ENCODE assay signal across 8 cellular contexts in the genomic region with DNA sequence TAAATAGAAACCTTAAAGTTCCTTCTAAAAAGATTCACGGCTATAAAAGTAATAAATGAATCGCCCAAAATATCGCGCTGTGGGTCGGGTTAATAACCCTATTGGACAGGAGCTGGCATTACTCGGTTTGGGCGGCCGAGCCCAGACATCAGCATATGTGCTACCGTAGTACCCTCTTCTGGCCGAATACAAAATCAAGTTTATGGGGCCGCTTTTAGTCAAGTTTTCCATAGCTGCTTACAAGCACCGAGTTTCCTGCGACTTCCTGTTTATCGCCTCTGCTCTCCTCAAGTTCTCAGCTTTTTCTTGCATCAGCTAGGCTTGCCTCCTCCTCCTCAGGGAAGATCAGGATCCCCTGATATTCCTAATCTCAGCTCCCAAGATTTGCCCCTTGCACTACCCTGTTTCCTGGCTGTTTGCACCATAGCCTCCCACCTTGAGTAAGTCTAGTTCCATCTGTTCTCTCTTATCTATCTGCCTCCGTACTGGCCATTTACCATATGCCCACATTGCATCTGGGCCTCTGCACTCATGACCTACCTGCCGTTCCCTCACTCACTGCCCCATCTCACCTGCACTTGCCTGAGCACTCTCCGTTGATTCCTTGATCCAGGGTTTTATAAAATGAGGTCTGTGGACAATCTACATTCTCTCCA. TPM values are rescaled to one million over a fixed set of nuclear protein-coding genes. Genes with fewer than 3 reads are reported as not detected.
DNase-seq lines count a peak whose midpoint lies in the region; ATAC-seq, FAIRE-seq and TF ChIP-seq lines count a peak whose summit lies in the region.

No MANE protein-coding gene starts in this region.

- peaks cover 6% of the 10 kb centered on the region for H3K36me3 ChIP-seq in endodermal cell (ENCODE audit: control insufficient read depth, insufficient read depth, low read length)

- ATAC-seq in GM21717 (IDR thresholded peaks at IDR 0.05; ENCODE audit: unreplicated experiment): peak; percentile 77

- H3K27me3 Mint-ChIP-seq in IgD-negative memory B cell (no peaks in the 10 kb centered on the region), endodermal cell (ENCODE audit: insufficient read depth) (no peaks in the 10 kb centered on the region)

- peak; percentile 60 for TF ChIP-seq CTCF in GM12865 (IDR thresholded peaks at IDR 0.05; ENCODE audit: insufficient read depth, low read depth, low read length, missing control alignments)
- TF ChIP-seq CTCF in endodermal cell (conservative IDR thresholded peaks at IDR 0.05): peak; percentile 51

- H3K9ac ChIP-seq in endodermal cell (ENCODE audit: extremely low read depth, low read length, poor library complexity, severe bottlenecking): no peak overlapping the region

- peaks cover 8% of the 10 kb centered on the region for H3K9me3 ChIP-seq in endodermal cell (ENCODE audit: control insufficient read depth, low read length)

- peak overlapping the region; percentile 65 to 91 (median 82) for H3K27ac Mint-ChIP-seq in IgD-negative memory B cell
- H3K27ac Mint-ChIP-seq in endodermal cell: no peak overlapping the region

- H3K36me3 Mint-ChIP-seq in IgD-negative memory B cell (no peaks in the 10 kb centered on the region), endodermal cell (ENCODE audit: low read depth) (peaks cover 12% of the 10 kb centered on the region)

- H3K27me3 ChIP-seq in endodermal cell (ENCODE audit: control insufficient read depth, insufficient read depth, low read length, poor library complexity, severe bottlenecking): no peaks in the 10 kb centered on the region

- H3K4me3 Mint-ChIP-seq in IgD-negative memory B cell: peak overlapping the region; percentile 78 to 94 (median 87)
- no peak overlapping the region for H3K4me3 Mint-ChIP-seq in endodermal cell

- no peak overlapping the region for H3K27ac ChIP-seq in endodermal cell (ENCODE audit: low read depth, low read length)
- H3K27ac ChIP-seq in caudate nucleus (ENCODE audit: low read depth, low read length): no peak overlapping the region

- 86 to 87% methylated on average over 16 to 17 of the region's 17 CpGs for WGBS in endodermal cell (ENCODE audit: insufficient coverage in 1 of 2, insufficient read length in 1 of 2), 2 experiments

- peak overlapping the region; percentile 55 for H3K4me3 ChIP-seq in GM12865 (ENCODE audit: low read depth, low read length)
- no peak overlapping the region for H3K4me3 ChIP-seq in endodermal cell (ENCODE audit: low read length)

- no peaks in the 10 kb centered on the region for H3K9me3 Mint-ChIP-seq in IgD-negative memory B cell
- H3K9me3 Mint-ChIP-seq in endodermal cell: peaks cover 22% of the 10 kb centered on the region

- no peaks in the 10 kb centered on the region for H3K4me1 ChIP-seq in endodermal cell (ENCODE audit: control insufficient read depth, insufficient read depth, low read length)

- peak; percentile 51 for FAIRE-seq in TTC549 (lab: Jason Lieb, UNC)

- H3K4me1 Mint-ChIP-seq in IgD-negative memory B cell: peaks cover 14 to 23% (median 20%) of the 10 kb centered on the region in 3 donors
- H3K4me1 Mint-ChIP-seq in endodermal cell: peaks cover 3% of the 10 kb centered on the region

- DNase-seq in GM12865 (ENCODE audit: low read depth) (peak; percentile 90), endodermal cell (peak; percentile 55), caudate nucleus (lab: John Stamatoyannopoulos, UW) (no peak), NK-92 (lab: John Stamatoyannopoulos, UW; ENCODE audit: unreplicated experiment) (no peak)
- DNase-seq in stimulated activated CD4-positive, alpha-beta T cell treated with anti-CD3 and anti-CD28 coated beads, TNF-alpha, amount 100 ng/mL, for 4 hours (ENCODE audit: low read depth in 3 of 3): peak in 2 of 3 experiments; percentile 13 to 31

RNA-seq across cellular contexts. Expression of gene SLC35F5, which starts 56.1 kb away (rescaled TPM):
- polyA plus RNA-seq in IgD-negative memory B cell: 7.1 TPM
- total RNA-seq in endodermal cell: 10 to 100 TPM; 37.1 to 39.0 TPM
- 34.7 TPM for polyA plus RNA-seq in endodermal cell (2013, experiment 1 of 2)
- polyA plus RNA-seq in endodermal cell (2013, experiment 2 of 2): 25.9 TPM

Comparison
In these comparisons a context has a peak if more than half of its experiments do, and no peak if none do; other contexts are left out.
1. DNase-seq: peak in GM12865 (single experiment), endodermal cell (single experiment) and stimulated activated CD4-positive, alpha-beta T cell treated with anti-CD3 and anti-CD28 coated beads, TNF-alpha, amount 100 ng/mL, for 4 hours (2 of 3); none in caudate nucleus (0 of 61) and NK-92 (single experiment).